ENCODE assay signal across 19 cellular contexts in genomic region chr2:28602751-28603639, GRCh38.
DNase-seq lines count a peak whose midpoint lies in the region; ATAC-seq, FAIRE-seq and TF ChIP-seq lines count a peak whose summit lies in the region.
"Had no signal": no experiment of that assay in that cellular context is flagged by ENCODE, and none has a peak within 500 bp of the region (broad histone marks: within the 10 kb centered on the region; RNA-seq: fewer than 3 reads in every experiment).

No MANE protein-coding gene starts in this region.

- intact Hi-C loops in CD4-positive, alpha-beta memory T cell (cut with micrococcal nuclease), result no loop called here
- intact Hi-C loops in posterior vena cava (cut with DNase I), result no loop called here

- CTCF ChIA-PET in CD4-positive, alpha-beta memory T cell (lab: Charles Lee; ENCODE audit: partially characterized antibody), result interaction anchor here (1.0 to 2.5 kb wide), 3 partner anchors 8 to 150 kb away, joined by 3 to 19 read pairs (median 4); no protein-coding TSS in a partner anchor

- peak overlapping the region; percentile 39 to 91 (median 74) for H3K27ac Mint-ChIP-seq in CD4-positive, alpha-beta memory T cell
- no peak overlapping the region for H3K27ac Mint-ChIP-seq in chondrocyte (ENCODE audit: unreplicated experiment)
- H3K27ac Mint-ChIP-seq: activated T-helper 17 cell treated with anti-CD3 and anti-CD28 coated beads, Interleukin-2, amount 50 U/mL, for 72 hours; memory B cell; progenitor cell of endocrine pancreas had no signal

- no peak for ATAC-seq in GM18909 (IDR thresholded peaks at IDR 0.05; ENCODE audit: poor library complexity, unreplicated experiment)
- ATAC-seq: activated T-helper 17 cell treated with anti-CD3 and anti-CD28 coated beads, Interleukin-2, amount 50 U/mL, for 72 hours; HepG2 had no signal

- FAIRE-seq in RCC 7860 (lab: Jason Lieb, UNC), result no peak
- FAIRE-seq: HepG2 had no signal

- POLR2A ChIA-PET in CD4-positive, alpha-beta memory T cell (lab: Charles Lee; ENCODE audit: partially characterized antibody), result interaction anchor here (1.0 to 2.0 kb wide), 3 partner anchors 8 to 148 kb away, joined by 5 to 10 read pairs (median 8); partner anchors contain the start of gene PPP1CB

- H3K36me3 Mint-ChIP-seq in CD4-positive, alpha-beta memory T cell, result no peaks in the 10 kb centered on the region
- H3K36me3 Mint-ChIP-seq in chondrocyte (ENCODE audit: low read depth), result no peaks in the 10 kb centered on the region
- H3K36me3 Mint-ChIP-seq: memory B cell had no signal

- no peaks in the 10 kb centered on the region for H3K9me3 ChIP-seq in CD4-positive, alpha-beta memory T cell (ENCODE audit: control insufficient read depth in 1 of 2, low read length in 2 of 2)
- H3K9me3 ChIP-seq: BLaER1, SJCRH30 had no signal

- no peaks in the 10 kb centered on the region for H3K27me3 Mint-ChIP-seq in CD4-positive, alpha-beta memory T cell
- no peaks in the 10 kb centered on the region for H3K27me3 Mint-ChIP-seq in chondrocyte (ENCODE audit: low read depth)
- H3K27me3 Mint-ChIP-seq: activated T-helper 17 cell treated with anti-CD3 and anti-CD28 coated beads, Interleukin-2, amount 50 U/mL, for 72 hours; memory B cell had no signal

- no peak for TF ChIP-seq CTCF in chondrocyte (IDR thresholded peaks at IDR 0.05)

- no peak for DNase-seq in CD4-positive, alpha-beta memory T cell
- DNase-seq in MV-4-11 (lab: John Stamatoyannopoulos, UW) (peak; percentile 82), chondrocyte (ENCODE audit: low spot score) (peak; percentile 63), posterior vena cava (ENCODE audit: low spot score) (peak; percentile 66), germinal center (ENCODE audit: low spot score) (no peak), RCC 7860 (ENCODE audit: low spot score) (no peak)
- DNase-seq in stimulated activated CD4-positive, alpha-beta T cell treated with anti-CD3 and anti-CD28 coated beads, Interleukin-4, amount 100 ng/mL, for 4 hours, result no peak
- DNase-seq: brain microvascular endothelial cell; NCI-H1694 treated with DMSO at 0.1 percent for 48 hours; NCI-H69; SJCRH30; stimulated activated CD4-positive, alpha-beta T cell treated with anti-CD3 and anti-CD28 coated beads, Interleukin-4, amount 100 ng/mL, for 1 hour; stimulated activated naive CD4-positive, alpha-beta T cell had no signal

- H3K4me3 ChIP-seq in CD4-positive, alpha-beta memory T cell (ENCODE audit: low read length in 2 of 2), result no peak overlapping the region
- H3K4me3 ChIP-seq: BLaER1, SJCRH30 had no signal

- peaks cover 16% of the 10 kb centered on the region for H3K4me1 ChIP-seq in CD4-positive, alpha-beta memory T cell (ENCODE audit: insufficient read depth, low read length)
- H3K4me1 ChIP-seq: BLaER1 had no signal

- peaks cover 6 to 19% (median 16%) of the 10 kb centered on the region in 4 donors for H3K4me1 Mint-ChIP-seq in CD4-positive, alpha-beta memory T cell
- peaks cover 29% of the 10 kb centered on the region for H3K4me1 Mint-ChIP-seq in chondrocyte (ENCODE audit: low read depth)

- H3K27ac ChIP-seq in CD4-positive, alpha-beta memory T cell (ENCODE audit: low read depth, low read length), result no peak overlapping the region
- H3K27ac ChIP-seq: BLaER1, brain microvascular endothelial cell, SJCRH30 had no signal

- no peaks in the 10 kb centered on the region for H3K36me3 ChIP-seq in CD4-positive, alpha-beta memory T cell (ENCODE audit: insufficient read depth, low read length)
- H3K36me3 ChIP-seq: BLaER1, brain microvascular endothelial cell, SJCRH30 had no signal

- H3K4me3 Mint-ChIP-seq in CD4-positive, alpha-beta memory T cell, result no peak overlapping the region
- H3K4me3 Mint-ChIP-seq in chondrocyte (ENCODE audit: unreplicated experiment), result no peak overlapping the region
- H3K4me3 Mint-ChIP-seq: activated T-helper 17 cell treated with anti-CD3 and anti-CD28 coated beads, Interleukin-2, amount 50 U/mL, for 72 hours; memory B cell had no signal

- no peaks in the 10 kb centered on the region for H3K9me3 Mint-ChIP-seq in CD4-positive, alpha-beta memory T cell
- H3K9me3 Mint-ChIP-seq in chondrocyte (ENCODE audit: low read depth), result no peaks in the 10 kb centered on the region
- H3K9me3 Mint-ChIP-seq: activated T-helper 17 cell treated with anti-CD3 and anti-CD28 coated beads, Interleukin-2, amount 50 U/mL, for 72 hours; memory B cell had no signal

- no peaks in the 10 kb centered on the region for H3K27me3 ChIP-seq in CD4-positive, alpha-beta memory T cell (ENCODE audit: insufficient read depth, low read length)
- H3K27me3 ChIP-seq: BLaER1, brain microvascular endothelial cell, SJCRH30 had no signal

Comparison
In these comparisons a context has a peak if more than half of its experiments do, and no peak if none do; other contexts are left out.
1. DNase-seq: peak in MV-4-11 (single experiment), chondrocyte (single experiment) and posterior vena cava (single experiment); none in CD4-positive, alpha-beta memory T cell (0 of 5), stimulated activated CD4-positive, alpha-beta T cell treated with anti-CD3 and anti-CD28 coated beads, Interleukin-4, amount 100 ng/mL, for 4 hours (0 of 2), germinal center (single experiment) and RCC 7860 (single experiment).